17 cellular contexts compared by ENCODE assay signal in the genomic region with DNA sequence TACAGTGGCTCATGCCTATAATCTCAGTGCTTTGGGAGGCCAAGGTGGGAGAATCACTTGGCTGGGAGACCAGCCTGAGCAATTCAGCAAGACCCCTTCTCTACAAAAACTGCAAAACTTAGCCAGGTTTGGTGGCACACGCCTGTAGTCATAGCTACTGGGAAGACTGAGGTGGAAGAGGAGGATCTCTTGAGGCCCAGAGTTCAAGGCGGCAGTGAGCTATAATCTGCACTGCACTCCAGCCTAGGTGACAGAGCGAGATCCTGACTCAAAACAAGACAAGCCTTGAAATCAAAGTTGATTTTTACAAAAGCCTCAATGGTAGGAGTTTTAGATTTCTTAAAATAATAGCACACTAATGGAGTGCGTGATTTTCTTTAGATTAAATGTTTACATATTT. TPM values are rescaled to one million over a fixed set of nuclear protein-coding genes. Genes with fewer than 3 reads are reported as not detected.
A peak's percentile ranks its signal among the peaks of the same experiment; 100 is the strongest.
DNase-seq lines count a peak whose midpoint lies in the region; ATAC-seq and TF ChIP-seq lines count a peak whose summit lies in the region.
"Had no signal": no experiment of that assay in that cellular context is flagged by ENCODE, and none has a peak within 500 bp of the region (broad histone marks: within the 10 kb centered on the region; RNA-seq: fewer than 3 reads in every experiment).

No MANE protein-coding gene starts in this region.

- H3K9ac ChIP-seq in endodermal cell (ENCODE audit: extremely low read depth, low read length, poor library complexity, severe bottlenecking) (no peak overlapping the region), neural progenitor cell (no peak overlapping the region)

- peaks cover 44% of the 10 kb centered on the region for H3K36me3 ChIP-seq in endodermal cell (ENCODE audit: control insufficient read depth, insufficient read depth, low read length)
- H3K36me3 ChIP-seq in PC-9 (ENCODE audit: low read depth): 0 out of 2 replicates have a peak, but pooled peaks cover 4% of the 10 kb centered on the region
- H3K36me3 ChIP-seq in neural progenitor cell: no peaks in the 10 kb centered on the region
- H3K36me3 ChIP-seq: gastroesophageal sphincter, vagina had no signal

- H4K20me1 ChIP-seq in PC-9 (ENCODE audit: insufficient read depth) (peaks cover 89% of the 10 kb centered on the region), neural progenitor cell (ENCODE audit: low read depth) (peaks cover 96% of the 10 kb centered on the region)

- peaks cover 67% of the 10 kb centered on the region for H3K4me1 Mint-ChIP-seq in activated CD4-positive, alpha-beta memory T cell treated with anti-CD3 and anti-CD28 coated beads for 36 hours (ENCODE audit: low read depth)
- peaks cover 3% of the 10 kb centered on the region for H3K4me1 Mint-ChIP-seq in endodermal cell
- no peaks in the 10 kb centered on the region for H3K4me1 Mint-ChIP-seq in neural progenitor cell

- H3K4me3 Mint-ChIP-seq in activated CD4-positive, alpha-beta memory T cell treated with anti-CD3 and anti-CD28 coated beads for 36 hours: no peak overlapping the region
- no peak overlapping the region for H3K4me3 Mint-ChIP-seq in endodermal cell
- H3K4me3 Mint-ChIP-seq in neural progenitor cell: no peak overlapping the region

- peak overlapping the region; percentile 67 for H3K27ac Mint-ChIP-seq in activated CD4-positive, alpha-beta memory T cell treated with anti-CD3 and anti-CD28 coated beads for 36 hours
- H3K27ac Mint-ChIP-seq in endodermal cell (peak overlapping the region; percentile 79), neural progenitor cell (no peak overlapping the region)

- H2AFZ ChIP-seq in PC-9 (no peak overlapping the region), neural progenitor cell (replicated peaks) (no peak overlapping the region)

- intact Hi-C loops in activated CD4-positive, alpha-beta memory T cell treated with anti-CD3 and anti-CD28 coated beads for 36 hours (cut with micrococcal nuclease): loop anchor here (1.0 to 2.0 kb wide), 4 partner anchors 10 to 161 kb away; no protein-coding TSS in a partner anchor
- intact Hi-C loops in PC-9 (cut with micrococcal nuclease; ENCODE audit: unreplicated experiment): no loop called here

- H3K27ac ChIP-seq in endodermal cell (ENCODE audit: low read depth, low read length): no peak overlapping the region
- no peak overlapping the region for H3K27ac ChIP-seq in PC-9
- no peak overlapping the region for H3K27ac ChIP-seq in neural progenitor cell
- H3K27ac ChIP-seq: ascending aorta, vagina had no signal

- H3K4me3 ChIP-seq in endodermal cell (ENCODE audit: low read length): no peak overlapping the region
- H3K4me3 ChIP-seq in PC-9: no peak overlapping the region
- no peak overlapping the region for H3K4me3 ChIP-seq in neural progenitor cell
- H3K4me3 ChIP-seq: ascending aorta, gastroesophageal sphincter, smooth muscle cell, vagina had no signal

- H3K9me3 Mint-ChIP-seq in activated CD4-positive, alpha-beta memory T cell treated with anti-CD3 and anti-CD28 coated beads for 36 hours: no peaks in the 10 kb centered on the region
- no peaks in the 10 kb centered on the region for H3K9me3 Mint-ChIP-seq in endodermal cell
- no peaks in the 10 kb centered on the region for H3K9me3 Mint-ChIP-seq in neural progenitor cell

- BruUV-seq in PC-9 (replicated peaks; lab: Mats Ljungman, UMichigan): no TSS peak

- H3K4me1 ChIP-seq in endodermal cell (ENCODE audit: control insufficient read depth, insufficient read depth, low read length) (no peaks in the 10 kb centered on the region), PC-9 (replicated peaks; ENCODE audit: insufficient read depth) (no peaks in the 10 kb centered on the region), neural progenitor cell (no peaks in the 10 kb centered on the region)

- 94 to 96% methylated on average over 3 of the region's 4 CpGs for WGBS in endodermal cell (ENCODE audit: insufficient coverage in 1 of 2, insufficient read length in 1 of 2), 2 experiments

- CTCF ChIA-PET in activated CD4-positive, alpha-beta memory T cell treated with anti-CD3 and anti-CD28 coated beads for 36 hours (lab: Charles Lee): interaction anchor here (1.0 to 3.8 kb wide), 8 partner anchors 10 to 190 kb away, joined by 3 to 56 read pairs (median 3); partner anchors contain the start of gene UBE2D2
- CTCF ChIA-PET in PC-9 (lab: Charles Lee): no interaction called here

- no peaks in the 10 kb centered on the region for H3K27me3 ChIP-seq in endodermal cell (ENCODE audit: control insufficient read depth, insufficient read depth, low read length, poor library complexity, severe bottlenecking)
- H3K27me3 ChIP-seq in PC-9 (ENCODE audit: insufficient read depth, low read depth): no peaks in the 10 kb centered on the region
- H3K27me3 ChIP-seq in neural progenitor cell: no peaks in the 10 kb centered on the region
- H3K27me3 ChIP-seq: ascending aorta, gastroesophageal sphincter, vagina had no signal

- H3K9me3 ChIP-seq in endodermal cell (ENCODE audit: control insufficient read depth, low read length) (no peaks in the 10 kb centered on the region), PC-9 (ENCODE audit: insufficient read depth, low read depth) (no peaks in the 10 kb centered on the region), neural progenitor cell (ENCODE audit: low read depth) (no peaks in the 10 kb centered on the region)
- H3K9me3 ChIP-seq: ascending aorta, gastroesophageal sphincter, vagina had no signal

- POLR2A ChIA-PET in activated CD4-positive, alpha-beta memory T cell treated with anti-CD3 and anti-CD28 coated beads for 36 hours (lab: Charles Lee): interaction anchor here (0.9 to 1.5 kb wide), 4 partner anchors 11 to 17 kb away, joined by 3 to 6 read pairs (median 4); no protein-coding TSS in a partner anchor
- POLR2A ChIA-PET in PC-9 (lab: Charles Lee; ENCODE audit: unreplicated experiment): interaction anchor here (0.7 kb wide), 1 partner anchor 539 kb away, joined by 3 read pairs; no protein-coding TSS in a partner anchor

- H3F3A ChIP-seq in PC-9 (ENCODE audit: insufficient read depth, low read depth): peaks cover 18% of the 10 kb centered on the region
- H3F3A ChIP-seq in neural progenitor cell (ENCODE audit: low read depth): peaks cover 22% of the 10 kb centered on the region

- no peak overlapping the region for H3K4me2 ChIP-seq in PC-9
- H3K4me2 ChIP-seq in neural progenitor cell: no peak overlapping the region
- H3K4me2 ChIP-seq: smooth muscle cell had no signal

- peaks cover 97% of the 10 kb centered on the region for H3K79me2 ChIP-seq in PC-9 (ENCODE audit: low read depth)
- H3K79me2 ChIP-seq in neural progenitor cell (ENCODE audit: low read depth): peaks cover 100% of the 10 kb centered on the region

- no peaks in the 10 kb centered on the region for H3K9me2 ChIP-seq in PC-9 (ENCODE audit: insufficient read depth)

- no peaks in the 10 kb centered on the region for H3K27me3 Mint-ChIP-seq in activated CD4-positive, alpha-beta memory T cell treated with anti-CD3 and anti-CD28 coated beads for 36 hours
- H3K27me3 Mint-ChIP-seq in endodermal cell (ENCODE audit: insufficient read depth) (no peaks in the 10 kb centered on the region), neural progenitor cell (ENCODE audit: insufficient read depth, low read depth) (no peaks in the 10 kb centered on the region)

- H3K36me3 Mint-ChIP-seq in activated CD4-positive, alpha-beta memory T cell treated with anti-CD3 and anti-CD28 coated beads for 36 hours: peaks cover 9% of the 10 kb centered on the region
- H3K36me3 Mint-ChIP-seq in endodermal cell (ENCODE audit: low read depth) (peaks cover 17% of the 10 kb centered on the region), neural progenitor cell (peaks cover 4% of the 10 kb centered on the region)

- TF ChIP-seq CTCF in endodermal cell (conservative IDR thresholded peaks at IDR 0.05) (no peak), PC-9 (conservative IDR thresholded peaks at IDR 0.05) (no peak), neural progenitor cell (IDR thresholded peaks at IDR 0.05) (no peak)

- peak; percentile 18 for DNase-seq in activated naive CD4-positive, alpha-beta T cell treated with Interleukin-2 at 50 U/mL for 16 hours
- DNase-seq in activated naive CD4-positive, alpha-beta T cell (lab: John Stamatoyannopoulos, UW): no peak
- DNase-seq in activated CD4-positive, alpha-beta memory T cell treated with anti-CD3 and anti-CD28 coated beads for 36 hours: peak; percentile 64
- DNase-seq in endodermal cell: no peak
- peak; percentile 35 for DNase-seq in stimulated activated naive CD8-positive, alpha-beta T cell treated with anti-CD3 and anti-CD28 coated beads, Interleukin-15, Interleukin-2, amounts not matched to agents 100 U/mL and 50 U/mL, for 24 hours
- no peak for DNase-seq in PC-9
- DNase-seq in neural progenitor cell (ENCODE audit: low spot score): no peak
- no peak for DNase-seq in glomerular visceral epithelial cell (ENCODE audit: extremely low spot score)
- DNase-seq: DMS79; effector CD8-positive, alpha-beta T cell; GOT3; NCI-H1105; SHP77 treated with DMSO at 0.1 percent for 48 hours had no signal

- ATAC-seq in stimulated activated naive CD8-positive, alpha-beta T cell treated with anti-CD3 and anti-CD28 coated beads, Interleukin-15, Interleukin-2, amounts not matched to agents 100 U/mL and 50 U/mL, for 24 hours: peak; percentile 74
- ATAC-seq: gastroesophageal sphincter had no signal

RNA-seq across cellular contexts. Expression of gene UBE2D2, which starts 14.6 kb away (rescaled TPM):
- 100 to 1,000 TPM; 271 to 285 TPM for total RNA-seq in activated CD4-positive, alpha-beta memory T cell treated with anti-CD3 and anti-CD28 coated beads for 36 hours
- total RNA-seq in endodermal cell (100 to 1,000 TPM; 172 to 202 TPM), PC-9 (2021) (86.2 and 115 TPM in 2 replicates), neural progenitor cell (ENCODE audit: low replicate concordance) (131 and 141 TPM in 2 replicates)
- 211 TPM for polyA plus RNA-seq in endodermal cell (2013, experiment 1 of 2)
- polyA plus RNA-seq in endodermal cell (2013, experiment 2 of 2): 191 TPM

Comparison
In these comparisons a context has a peak if more than half of its experiments do, and no peak if none do; other contexts are left out.
1. DNase-seq: peak in activated naive CD4-positive, alpha-beta T cell treated with Interleukin-2 at 50 U/mL for 16 hours (single experiment), activated CD4-positive, alpha-beta memory T cell treated with anti-CD3 and anti-CD28 coated beads for 36 hours (single experiment) and stimulated activated naive CD8-positive, alpha-beta T cell treated with anti-CD3 and anti-CD28 coated beads, Interleukin-15, Interleukin-2, amounts not matched to agents 100 U/mL and 50 U/mL, for 24 hours (single experiment); none in activated naive CD4-positive, alpha-beta T cell (0 of 4), endodermal cell (single experiment), PC-9 (0 of 2), neural progenitor cell (single experiment) and glomerular visceral epithelial cell (single experiment).